In the genomic region with DNA sequence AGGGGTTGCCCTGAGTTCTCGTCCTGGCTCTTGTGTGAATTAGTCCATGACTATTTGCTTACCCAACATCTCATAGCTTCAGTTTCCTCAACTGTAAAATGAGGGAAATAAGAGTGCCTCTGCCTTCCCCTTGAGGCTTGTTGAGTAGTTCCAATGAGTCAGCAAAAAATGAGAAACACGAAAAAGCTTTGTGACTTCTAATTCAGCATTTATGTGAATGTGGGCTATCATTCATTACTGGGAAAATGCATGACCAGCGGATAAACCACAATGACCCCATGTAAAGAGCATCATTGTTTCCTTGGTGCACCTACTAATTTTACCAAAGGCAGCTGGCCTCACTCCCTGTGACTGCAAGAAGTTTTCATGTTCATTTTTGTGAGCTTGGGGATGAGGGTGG, we compare ENCODE assay signal across 17 cellular contexts.
DNase-seq lines count a peak whose midpoint lies in the region; ATAC-seq, FAIRE-seq and TF ChIP-seq lines count a peak whose summit lies in the region.
"Had no signal": no experiment of that assay in that cellular context is flagged by ENCODE, and none has a peak within 500 bp of the region (broad histone marks: within the 10 kb centered on the region; RNA-seq: fewer than 3 reads in every experiment).

No MANE protein-coding gene starts in this region.

- no peak overlapping the region for H2AFZ ChIP-seq in IMR-90 (replicated peaks; ENCODE audit: low read length, poor library complexity)
- no peak overlapping the region for H2AFZ ChIP-seq in K562 (ENCODE audit: low read depth, low read length)

- peak; percentile 11 for FAIRE-seq in K562 (lab: Jason Lieb, UNC)
- FAIRE-seq: GM12891 had no signal

- no CpG with 5 or more reads among the region's 3 CpGs for WGBS in IMR-90 (ENCODE audit: extremely low coverage in 2 of 2, insufficient read length in 1 of 2), 2 experiments
- WGBS in K562 (ENCODE audit: insufficient coverage, low coverage, missing lambda C conversion rate) = 2% methylated on average over 3 of the region's 3 CpGs

- H4K8ac ChIP-seq in IMR-90 (ENCODE audit: low read depth in 2 of 2, low read length in 2 of 2) = no peak overlapping the region

- H3K4me1 ChIP-seq in BLaER1 treated with 17β-estradiol and CSF1 and Interleukin-3, amounts not matched to agents 10 nM and 100 nM = peaks cover 0 to 13% (median 8%) of the 10 kb centered on the region in 10 experiments; a peak in 10 of 20 replicates
- H3K4me1 ChIP-seq in IMR-90 (ENCODE audit: control insufficient read depth, insufficient read depth, low read length) (no peaks in the 10 kb centered on the region), K562 (replicated peaks in 1 of 2; ENCODE audit: control insufficient read depth in 2 of 2, insufficient read depth in 2 of 2, low read length in 2 of 2) (no peaks in the 10 kb centered on the region)
- H3K4me1 ChIP-seq: BLaER1 had no signal

- H3K9me3 ChIP-seq in BLaER1 treated with 17β-estradiol and CSF1 and Interleukin-3, amounts not matched to agents 10 nM and 100 nM (replicated peaks in 1 of 11) = no peaks in the 10 kb centered on the region; a peak in 1 of 22 replicates
- H3K9me3 ChIP-seq in IMR-90 (ENCODE audit: control insufficient read depth, insufficient read depth, low read length) = no peaks in the 10 kb centered on the region
- no peaks in the 10 kb centered on the region for H3K9me3 ChIP-seq in K562 (replicated peaks; ENCODE audit: control insufficient read depth, insufficient read depth, low read depth, low read length)
- H3K9me3 ChIP-seq: BLaER1 had no signal

- H3K18ac ChIP-seq in IMR-90 (ENCODE audit: low read depth, low read length) = no peak overlapping the region

- no peaks in the 10 kb centered on the region for H3K79me1 ChIP-seq in IMR-90 (ENCODE audit: low read depth in 1 of 2, low read length in 2 of 2)

- peak overlapping the region in 6 of 11 experiments; percentile 13 to 42 (median 23); a peak in 10 of 22 replicates for H3K4me2 ChIP-seq in BLaER1 treated with 17β-estradiol and CSF1 and Interleukin-3, amounts not matched to agents 10 nM and 100 nM
- no peak overlapping the region for H3K4me2 ChIP-seq in IMR-90 (ENCODE audit: low read depth, low read length)
- H3K4me2 ChIP-seq in K562 (ENCODE audit: insufficient read depth, low read length) = no peak overlapping the region
- H3K4me2 ChIP-seq: BLaER1 had no signal

- DNase-seq in IMR-90 (no peak), K562 (ENCODE audit: extremely low read depth in 1 of 4, low spot score in 3 of 4) (no peak), kidney tubule cell (ENCODE audit: low spot score) (peak; percentile 19), WTC11 (ENCODE audit: low spot score) (no peak), G401 (ENCODE audit: low spot score) (no peak)
- DNase-seq: DMS 273 treated with DMSO at 0.1 percent for 48 hours, NCI-H1048, NCI-H1694, NCI-H2107, NCI-H226, NCI-H526 treated with DMSO at 0.1 percent for 48 hours, RPMI8226 had no signal

- H3K56ac ChIP-seq in IMR-90 (ENCODE audit: extremely low read depth, insufficient read depth, low read length) = no peak overlapping the region

- H3K4me3 ChIP-seq in BLaER1 treated with 17β-estradiol and CSF1 and Interleukin-3, amounts not matched to agents 10 nM and 100 nM = no peak overlapping the region
- no peak overlapping the region for H3K4me3 ChIP-seq in IMR-90 (ENCODE audit: insufficient read depth, low read depth, low read length)
- H3K4me3 ChIP-seq in K562 = no peak overlapping the region
- H3K4me3 ChIP-seq: BLaER1 had no signal

- no peak overlapping the region for H4K91ac ChIP-seq in IMR-90 (ENCODE audit: insufficient read depth, low read depth, low read length)

- no peak overlapping the region for H2BK120ac ChIP-seq in IMR-90 (ENCODE audit: low read depth, low read length)

- H3K36me3 ChIP-seq in BLaER1 treated with 17β-estradiol and CSF1 and Interleukin-3, amounts not matched to agents 10 nM and 100 nM = no peaks in the 10 kb centered on the region
- no peaks in the 10 kb centered on the region for H3K36me3 ChIP-seq in IMR-90 (ENCODE audit: control insufficient read depth, insufficient read depth, low read length)
- no peaks in the 10 kb centered on the region for H3K36me3 ChIP-seq in K562 (ENCODE audit: control insufficient read depth, insufficient read depth, low read length)
- H3K36me3 ChIP-seq: BLaER1 had no signal

- no peak overlapping the region for H3K27ac Mint-ChIP-seq in WTC11

- H2BK5ac ChIP-seq in IMR-90 (ENCODE audit: low read depth, low read length, poor library complexity, severe bottlenecking) = no peak overlapping the region

- H3K27me3 ChIP-seq in BLaER1 treated with 17β-estradiol and CSF1 and Interleukin-3, amounts not matched to agents 10 nM and 100 nM = no peaks in the 10 kb centered on the region
- no peaks in the 10 kb centered on the region for H3K27me3 ChIP-seq in IMR-90 (ENCODE audit: control insufficient read depth, insufficient read depth, low read length)
- H3K27me3 ChIP-seq in K562 (ENCODE audit: control insufficient read depth in 2 of 2, insufficient read depth in 2 of 2, low read length in 2 of 2) = no peaks in the 10 kb centered on the region
- H3K27me3 ChIP-seq: BLaER1 had no signal

- H4K20me1 ChIP-seq in BLaER1 treated with 17β-estradiol and CSF1 and Interleukin-3, amounts not matched to agents 10 nM and 100 nM = no peaks in the 10 kb centered on the region
- H4K20me1 ChIP-seq in IMR-90 (ENCODE audit: insufficient read depth, low read length) (no peaks in the 10 kb centered on the region; the same call in 1 of the 2 replicates), K562 (replicated peaks; ENCODE audit: control insufficient read depth, insufficient read depth, low read length) (no peaks in the 10 kb centered on the region)
- H4K20me1 ChIP-seq: BLaER1 had no signal

- no peak overlapping the region for H3K4me3 Mint-ChIP-seq in WTC11

- peak overlapping the region in 2 of 11 experiments; percentile 25 to 36; a peak in 1 of 22 replicates for H3K27ac ChIP-seq in BLaER1 treated with 17β-estradiol and CSF1 and Interleukin-3, amounts not matched to agents 10 nM and 100 nM
- H3K27ac ChIP-seq in IMR-90 (ENCODE audit: insufficient read depth, low read length) (no peak overlapping the region), K562 (ENCODE audit: extremely low read depth, low read depth, low read length) (no peak overlapping the region)
- H3K27ac ChIP-seq: BLaER1 had no signal

- no peaks in the 10 kb centered on the region for H3K4me1 Mint-ChIP-seq in WTC11

- H3K23ac ChIP-seq in IMR-90 (ENCODE audit: low read depth, low read length) = no peak overlapping the region

- no peak overlapping the region for H3K4ac ChIP-seq in IMR-90 (ENCODE audit: low read depth, low read length)

- H3K27me3 Mint-ChIP-seq in WTC11 (ENCODE audit: low read depth) = no peaks in the 10 kb centered on the region; the same call in 1 of the 2 replicates

- no peak for TF ChIP-seq EP300 in K562 (IDR thresholded peaks at IDR 0.05; ENCODE audit: low read length)

- no peak overlapping the region for H2AK5ac ChIP-seq in IMR-90 (ENCODE audit: low read depth, low read length)

- no peak overlapping the region for H3K9ac ChIP-seq in BLaER1 treated with 17β-estradiol and CSF1 and Interleukin-3, amounts not matched to agents 10 nM and 100 nM
- H3K9ac ChIP-seq in IMR-90 (ENCODE audit: low read depth, low read length) (no peak overlapping the region), K562 (ENCODE audit: insufficient read depth in 1 of 2, low read depth in 2 of 2, low read length in 2 of 2) (no peak overlapping the region)
- H3K9ac ChIP-seq: BLaER1 had no signal

- in situ Hi-C loops in IMR-90 (cut with MboI; ENCODE audit: low sequenced_read_pairs) = loop anchor here (25.0 kb wide), 2 partner anchors 821 to 1171 kb away; no protein-coding TSS in a partner anchor
- in situ Hi-C loops in K562 (cut with MboI) = no loop called here
- in situ Hi-C loops in G401 (cut with HindIII; ENCODE audit: low sequenced_read_pairs) = no loop called here

- BruUV-seq in IMR-90 (replicated peaks; lab: Mats Ljungman, UMichigan) (no TSS peak), K562 (replicated peaks; lab: Mats Ljungman, UMichigan) (no TSS peak)

- TF ChIP-seq POLR2A in IMR-90 (IDR thresholded peaks at IDR 0.05; ENCODE audit: low read depth, low read length) (no peak), K562 (conservative IDR thresholded peaks at IDR 0.05) (no peak)

- no peak overlapping the region for H2BK15ac ChIP-seq in IMR-90 (ENCODE audit: low read depth, low read length)

- POLR2A ChIA-PET in IMR-90 (lab: Charles Lee; ENCODE audit: unreplicated experiment) (no interaction called here), K562 (lab: Yijun Ruan, JAX) (no interaction called here), WTC11 (lab: Charles Lee) (no interaction called here)

- no peak overlapping the region for H2BK20ac ChIP-seq in IMR-90 (ENCODE audit: low read depth, low read length)

- no peak overlapping the region for H3K14ac ChIP-seq in IMR-90 (replicated peaks; ENCODE audit: low read depth, low read length)

- H2AK9ac ChIP-seq in IMR-90 (replicated peaks; ENCODE audit: low read depth, low read length, poor library complexity) = no peak overlapping the region

- intact Hi-C loops in IMR-90 (cut with micrococcal nuclease) (no loop called here), K562 (cut with micrococcal nuclease) (no loop called here)

- ATAC-seq in IMR-90 (ENCODE audit: low read depth) = no peak
- ATAC-seq in K562 = no peak
- ATAC-seq in WTC11 = no peak
- no peak for ATAC-seq in GM21526 (IDR thresholded peaks at IDR 0.05; ENCODE audit: low FRiP score, unreplicated experiment)
- ATAC-seq in GM18870 (IDR thresholded peaks at IDR 0.05; ENCODE audit: unreplicated experiment) = no peak

- no peaks in the 10 kb centered on the region for H3K79me2 ChIP-seq in K562 (ENCODE audit: control insufficient read depth, insufficient read depth, low read length)

- dilution Hi-C loops in IMR-90 (cut with HindIII; ENCODE audit: low sequenced_read_pairs, unreplicated experiment) = no loop called here

- TF ChIP-seq RAD21 in IMR-90 (IDR thresholded peaks at IDR 0.05; ENCODE audit: low read length) = no peak
- TF ChIP-seq RAD21 in K562 (CRISPR knock-in tag; conservative IDR thresholded peaks at IDR 0.05 in 1 of 2, IDR thresholded peaks at IDR 0.05 in 1 of 2) = no peak

- H3K9me1 ChIP-seq in IMR-90 (ENCODE audit: insufficient read depth, low read length) = peaks cover 3% of the 10 kb centered on the region; the same call in 1 of the 2 replicates
- H3K9me1 ChIP-seq in K562 (ENCODE audit: control insufficient read depth, insufficient read depth, low read length) = no peaks in the 10 kb centered on the region

- no peak overlapping the region for H4K5ac ChIP-seq in IMR-90 (ENCODE audit: low read depth, low read length)

- no peaks in the 10 kb centered on the region for H3K36me3 Mint-ChIP-seq in WTC11

- H3K9me3 Mint-ChIP-seq in WTC11 = peaks cover 18% of the 10 kb centered on the region

- TF ChIP-seq CTCF in IMR-90 (conservative IDR thresholded peaks at IDR 0.05; ENCODE audit: low read depth, low read length) (no peak), K562 (IDR thresholded peaks at IDR 0.05 in 2 of 3, conservative IDR thresholded peaks at IDR 0.05 in 1 of 3; ENCODE audit: insufficient read depth in 2 of 3, low read depth in 1 of 3, low read length in 3 of 3) (no peak), WTC11 (IDR thresholded peaks at IDR 0.05) (no peak)

- CTCF ChIA-PET in IMR-90 (lab: Yijun Ruan, JAX) (no interaction called here), K562 (lab: Yijun Ruan, JAX; ENCODE audit: low intra/inter-chr PET ratio) (no interaction called here), WTC11 (lab: Charles Lee) (interaction anchor here (0.8 to 1.0 kb wide), 2 partner anchors 14 to 33 kb away, joined by 3 read pairs; no protein-coding TSS in a partner anchor)

Comparison
In these comparisons a context has a peak if more than half of its experiments do, and no peak if none do; other contexts are left out.
1. H3K4me2 ChIP-seq: peak in BLaER1 treated with 17β-estradiol and CSF1 and Interleukin-3, amounts not matched to agents 10 nM and 100 nM (6 of 11); none in IMR-90 (single experiment) and K562 (single experiment).